Comparison of ENCODE assay signal across 26 cellular contexts in the genomic region with DNA sequence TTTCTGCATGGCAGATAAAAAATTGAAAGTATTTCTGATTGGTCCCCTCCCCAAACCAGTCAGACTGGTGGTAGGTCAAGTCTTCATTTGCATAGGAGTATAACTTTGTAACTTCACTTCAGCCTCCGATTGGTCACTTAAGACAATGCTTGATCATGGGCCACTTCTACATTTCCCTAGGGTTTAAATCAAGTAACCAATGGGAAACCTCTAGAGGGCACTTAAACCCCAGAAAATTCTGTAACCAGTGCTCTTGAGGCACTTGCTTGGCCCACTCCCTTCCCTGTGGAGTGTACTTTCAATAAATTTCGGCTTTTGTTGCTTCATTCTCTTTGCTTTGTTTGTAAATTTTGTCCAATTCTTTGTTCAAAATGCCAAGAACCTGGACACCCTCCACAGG.
A peak's percentile ranks its signal among the peaks of the same experiment; 100 is the strongest.
DNase-seq lines count a peak whose midpoint lies in the region; ATAC-seq, FAIRE-seq and TF ChIP-seq lines count a peak whose summit lies in the region.
"Had no signal": no experiment of that assay in that cellular context is flagged by ENCODE, and none has a peak within 500 bp of the region (broad histone marks: within the 10 kb centered on the region; RNA-seq: fewer than 3 reads in every experiment).

No MANE protein-coding gene starts in this region.

- no peak for TF ChIP-seq CTCF in NB4 (IDR thresholded peaks at IDR 0.05; ENCODE audit: low read depth, low read length)
- TF ChIP-seq CTCF in D721Med (IDR thresholded peaks at IDR 0.05; ENCODE audit: insufficient read depth, missing control alignments), result no peak

- in situ Hi-C loops in ACHN (cut with HindIII; ENCODE audit: low pct_ligation_motif_present, low pct_unique_long_range_greater_than_20kb, low sequenced_read_pairs), result no loop called here
- in situ Hi-C loops in SK-MEL-5 (cut with HindIII; ENCODE audit: low pct_unique_long_range_greater_than_20kb, low sequenced_read_pairs), result no loop called here

- peak; percentile 3 for DNase-seq in ACHN
- peak; percentile 2 for DNase-seq in NB4 (ENCODE audit: low read depth)
- DNase-seq in SK-MEL-5 (ENCODE audit: low read depth, low spot score), result peak; percentile 14
- DNase-seq in iPS DF 19.7 (ENCODE audit: low read depth, low spot score), result peak; percentile 33
- no peak for DNase-seq in HCEC 1CT
- DNase-seq in D721Med (ENCODE audit: insufficient read length, low spot score), result no peak
- DNase-seq: BE2C; CD4-positive, CD25-positive, alpha-beta regulatory T cell; COR-L47; DMS 273 treated with DMSO at 0.1 percent for 48 hours; DND-41; GM23248; Kasumi-1; MG63; NCI-H1048; NCI-H1417 treated with DMSO at 0.1 percent for 48 hours; NCI-H187 treated with DMSO at 0.1 percent for 48 hours; NCI-H2227 treated with DMSO at 0.1 percent for 48 hours; NCI-H510A treated with DMSO at 0.1 percent for 48 hours; NCI-H748 treated with DMSO at 0.1 percent for 48 hours; SHP77 treated with DMSO at 0.1 percent for 48 hours; T-helper 1 cell had no signal

- no peak for ATAC-seq in HG03342 (IDR thresholded peaks at IDR 0.05; ENCODE audit: unreplicated experiment)
- ATAC-seq in HG03354 (IDR thresholded peaks at IDR 0.05; ENCODE audit: poor library complexity, severe bottlenecking, unreplicated experiment), result no peak
- ATAC-seq: GM12878 had no signal

- no peak for TF ChIP-seq POLR2A in NB4 (IDR thresholded peaks at IDR 0.05; ENCODE audit: extremely low read depth, insufficient read length)

- FAIRE-seq in D721Med (lab: Jason Lieb, UNC), result no peak
- FAIRE-seq: A204.1, GM12878 had no signal

- no peak overlapping the region for H3K4me3 ChIP-seq in NB4 (ENCODE audit: low read depth, low read length)
- H3K4me3 ChIP-seq: GM12878, GM23248, MG63 had no signal

Comparison
In these comparisons a context has a peak if more than half of its experiments do, and no peak if none do; other contexts are left out.
1. DNase-seq: peak in ACHN (single experiment), NB4 (single experiment), SK-MEL-5 (single experiment) and iPS DF 19.7 (single experiment); none in HCEC 1CT (single experiment) and D721Med (single experiment).